In the genomic region with DNA sequence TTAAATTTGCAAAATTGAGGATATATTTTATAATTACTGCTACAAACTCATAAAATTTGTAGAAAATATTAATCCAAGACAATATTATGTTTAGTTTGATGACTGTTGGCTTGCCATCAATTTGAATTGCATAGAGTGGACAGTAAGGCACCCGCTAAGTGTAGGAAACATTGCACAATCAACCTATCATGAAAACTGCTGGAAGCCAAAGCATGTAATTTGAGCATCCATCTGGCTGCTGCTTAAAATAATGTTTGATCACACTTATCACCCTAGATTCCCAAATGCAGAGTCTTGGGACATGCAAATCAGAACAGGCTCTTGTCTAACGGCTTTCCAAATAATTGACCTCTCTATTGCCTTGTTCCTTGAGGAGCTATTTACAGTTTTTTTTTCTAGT, we compare ENCODE assay signal across 20 cellular contexts.
DNase-seq lines count a peak whose midpoint lies in the region; ATAC-seq and TF ChIP-seq lines count a peak whose summit lies in the region.
"Had no signal": no experiment of that assay in that cellular context is flagged by ENCODE, and none has a peak within 500 bp of the region (broad histone marks: within the 10 kb centered on the region; RNA-seq: fewer than 3 reads in every experiment).

No MANE protein-coding gene starts in this region.

- H3K4me1 ChIP-seq in ACC112 (ENCODE audit: control insufficient read depth, insufficient read depth, low read length, unreplicated experiment) (peaks cover 17% of the 10 kb centered on the region), left lung (no peaks in the 10 kb centered on the region)
- H3K4me1 ChIP-seq: Caco-2, vagina had no signal

- intact Hi-C loops in left lung (cut with DNase I), result no loop called here
- intact Hi-C loops in activated CD4-positive, alpha-beta T cell treated with anti-CD3 and anti-CD28 coated beads for 36 hours (cut with DNase I, micrococcal nuclease), result no loop called here

- H3K9me3 Mint-ChIP-seq in stimulated activated effector memory CD8-positive, alpha-beta T cell treated with anti-CD3 and anti-CD28 coated beads, Interleukin-12 subunit alpha, Interleukin-12 subunit beta, amount 100 ng/mL, for 72 hours, result peaks cover 23% of the 10 kb centered on the region
- peaks cover 7% of the 10 kb centered on the region for H3K9me3 Mint-ChIP-seq in activated CD4-positive, alpha-beta T cell treated with anti-CD3 and anti-CD28 coated beads for 36 hours (ENCODE audit: low read depth)
- H3K9me3 Mint-ChIP-seq: activated B cell treated with CpG ODN at 0.5 μM for 24 hours; activated naive CD8-positive, alpha-beta T cell treated with anti-CD3 and anti-CD28 coated beads, Interleukin-2, amount 10 ng/mL, durations not matched to agents 7 days and 5 days had no signal

- H3K4me3 Mint-ChIP-seq in stimulated activated effector memory CD8-positive, alpha-beta T cell treated with anti-CD3 and anti-CD28 coated beads, Interleukin-12 subunit alpha, Interleukin-12 subunit beta, amount 100 ng/mL, for 72 hours, result no peak overlapping the region
- H3K4me3 Mint-ChIP-seq in activated CD4-positive, alpha-beta T cell treated with anti-CD3 and anti-CD28 coated beads for 36 hours, result no peak overlapping the region
- H3K4me3 Mint-ChIP-seq: activated B cell treated with CpG ODN at 0.5 μM for 24 hours; activated CD8-positive, alpha-beta T cell treated with anti-CD3 and anti-CD28 coated beads, Interleukin-2, amount 10 ng/mL, durations not matched to agents 7 days and 5 days; activated naive CD8-positive, alpha-beta T cell treated with anti-CD3 and anti-CD28 coated beads, Interleukin-2, amount 10 ng/mL, durations not matched to agents 7 days and 5 days; B cell had no signal

- no peaks in the 10 kb centered on the region for H3K27me3 Mint-ChIP-seq in activated CD4-positive, alpha-beta T cell treated with anti-CD3 and anti-CD28 coated beads for 36 hours
- H3K27me3 Mint-ChIP-seq: activated B cell treated with CpG ODN at 0.5 μM for 24 hours; activated naive CD8-positive, alpha-beta T cell treated with anti-CD3 and anti-CD28 coated beads, Interleukin-2, amount 10 ng/mL, durations not matched to agents 7 days and 5 days; B cell had no signal

- POLR2A ChIA-PET in activated CD4-positive, alpha-beta T cell treated with anti-CD3 and anti-CD28 coated beads for 36 hours (lab: Charles Lee), result no interaction called here

- ATAC-seq in left lung, result peak; percentile 19
- no peak for ATAC-seq in stimulated activated effector memory CD8-positive, alpha-beta T cell treated with anti-CD3 and anti-CD28 coated beads, Interleukin-12 subunit alpha, Interleukin-12 subunit beta, amount 100 ng/mL, for 72 hours
- no peak for ATAC-seq in activated CD4-positive, alpha-beta T cell treated with anti-CD3 and anti-CD28 coated beads for 36 hours
- ATAC-seq: activated CD8-positive, alpha-beta T cell treated with anti-CD3 and anti-CD28 coated beads, Interleukin-2, amount 10 ng/mL, durations not matched to agents 7 days and 5 days; gastroesophageal sphincter had no signal

- no peaks in the 10 kb centered on the region for H3K79me2 ChIP-seq in ACC112 (ENCODE audit: control insufficient read depth, insufficient read depth, low read length, unreplicated experiment)

- no peak overlapping the region for H3K27ac Mint-ChIP-seq in stimulated activated effector memory CD8-positive, alpha-beta T cell treated with anti-CD3 and anti-CD28 coated beads, Interleukin-12 subunit alpha, Interleukin-12 subunit beta, amount 100 ng/mL, for 72 hours
- H3K27ac Mint-ChIP-seq in activated CD4-positive, alpha-beta T cell treated with anti-CD3 and anti-CD28 coated beads for 36 hours, result no peak overlapping the region
- H3K27ac Mint-ChIP-seq: activated B cell treated with CpG ODN at 0.5 μM for 24 hours; activated CD8-positive, alpha-beta T cell treated with anti-CD3 and anti-CD28 coated beads, Interleukin-2, amount 10 ng/mL, durations not matched to agents 7 days and 5 days; activated naive CD8-positive, alpha-beta T cell treated with anti-CD3 and anti-CD28 coated beads, Interleukin-2, amount 10 ng/mL, durations not matched to agents 7 days and 5 days; B cell had no signal

- H3K36me3 ChIP-seq in ACC112 (ENCODE audit: insufficient read depth, low read length) (no peaks in the 10 kb centered on the region), left lung (no peaks in the 10 kb centered on the region)
- H3K36me3 ChIP-seq: gastroesophageal sphincter, vagina had no signal

- H2AFZ ChIP-seq in ACC112 (ENCODE audit: low read length, unreplicated experiment), result peak overlapping the region; percentile 53
- H2AFZ ChIP-seq: PC-9 had no signal

- DNase-seq in GM03348 (ENCODE audit: low spot score) (peak; percentile 8), brain pericyte (ENCODE audit: low read depth, low spot score) (peak; percentile 11), left lung (no peak)
- no peak for DNase-seq in stimulated activated effector memory CD8-positive, alpha-beta T cell treated with anti-CD3 and anti-CD28 coated beads, Interleukin-12 subunit alpha, Interleukin-12 subunit beta, amount 100 ng/mL, for 72 hours (ENCODE audit: low spot score in 2 of 2)
- no peak for DNase-seq in activated CD8-positive, alpha-beta memory T cell treated with anti-CD3 and anti-CD28 coated beads for 24 hours
- no peak for DNase-seq in activated CD4-positive, alpha-beta T cell treated with anti-CD3 and anti-CD28 coated beads for 36 hours
- no peak for DNase-seq in activated T-cell treated with anti-CD3 and anti-CD28 coated beads, Interleukin-2, amount 50 U/mL, for 1 hour
- DNase-seq: activated B cell treated with CpG ODN at 0.5 μM for 24 hours; activated CD8-positive, alpha-beta T cell treated with anti-CD3 and anti-CD28 coated beads, Interleukin-2, amount 10 ng/mL, durations not matched to agents 7 days and 5 days; activated naive CD8-positive, alpha-beta T cell treated with anti-CD3 and anti-CD28 coated beads, Interleukin-2, amount 10 ng/mL, durations not matched to agents 7 days and 5 days; Caco-2; NCI-H2107; NCI-H748 treated with DMSO at 0.1 percent for 48 hours; PC-9; stimulated activated CD4-positive, alpha-beta T cell treated with anti-CD3 and anti-CD28 coated beads, Interleukin-4, amount 100 ng/mL, for 1 hour had no signal

- no peaks in the 10 kb centered on the region for H3K4me1 Mint-ChIP-seq in stimulated activated effector memory CD8-positive, alpha-beta T cell treated with anti-CD3 and anti-CD28 coated beads, Interleukin-12 subunit alpha, Interleukin-12 subunit beta, amount 100 ng/mL, for 72 hours
- no peaks in the 10 kb centered on the region for H3K4me1 Mint-ChIP-seq in activated CD4-positive, alpha-beta T cell treated with anti-CD3 and anti-CD28 coated beads for 36 hours
- H3K4me1 Mint-ChIP-seq: activated B cell treated with CpG ODN at 0.5 μM for 24 hours; activated naive CD8-positive, alpha-beta T cell treated with anti-CD3 and anti-CD28 coated beads, Interleukin-2, amount 10 ng/mL, durations not matched to agents 7 days and 5 days; B cell had no signal

- no peak for TF ChIP-seq CTCF in left lung (IDR thresholded peaks at IDR 0.05)

- H3K4me3 ChIP-seq in ACC112 (ENCODE audit: low read depth, low read length) (no peak overlapping the region), left lung (no peak overlapping the region)
- H3K4me3 ChIP-seq: gastroesophageal sphincter, PC-9, skin epidermis, vagina had no signal

- H3K27ac ChIP-seq in ACC112 (ENCODE audit: low read depth, low read length) (no peak overlapping the region), left lung (no peak overlapping the region)
- H3K27ac ChIP-seq: gastroesophageal sphincter, PC-9, skin epidermis, vagina had no signal

- no peaks in the 10 kb centered on the region for H3K9me3 ChIP-seq in left lung
- H3K9me3 ChIP-seq: Caco-2, gastroesophageal sphincter, vagina had no signal

- H3K27me3 ChIP-seq in ACC112 (ENCODE audit: insufficient read depth, low read length), result no peaks in the 10 kb centered on the region
- H3K27me3 ChIP-seq in left lung, result no peaks in the 10 kb centered on the region
- H3K27me3 ChIP-seq: gastroesophageal sphincter, vagina had no signal

- CTCF ChIA-PET in activated CD4-positive, alpha-beta T cell treated with anti-CD3 and anti-CD28 coated beads for 36 hours (lab: Charles Lee), result no interaction called here

- peaks cover 4% of the 10 kb centered on the region for H3K36me3 Mint-ChIP-seq in stimulated activated effector memory CD8-positive, alpha-beta T cell treated with anti-CD3 and anti-CD28 coated beads, Interleukin-12 subunit alpha, Interleukin-12 subunit beta, amount 100 ng/mL, for 72 hours
- no peaks in the 10 kb centered on the region for H3K36me3 Mint-ChIP-seq in activated CD4-positive, alpha-beta T cell treated with anti-CD3 and anti-CD28 coated beads for 36 hours (ENCODE audit: low read depth)
- H3K36me3 Mint-ChIP-seq: activated naive CD8-positive, alpha-beta T cell treated with anti-CD3 and anti-CD28 coated beads, Interleukin-2, amount 10 ng/mL, durations not matched to agents 7 days and 5 days had no signal

Comparison
In these comparisons a context has a peak if more than half of its experiments do, and no peak if none do; other contexts are left out.
1. DNase-seq: peak in GM03348 (single experiment) and brain pericyte (single experiment); none in left lung (0 of 2), stimulated activated effector memory CD8-positive, alpha-beta T cell treated with anti-CD3 and anti-CD28 coated beads, Interleukin-12 subunit alpha, Interleukin-12 subunit beta, amount 100 ng/mL, for 72 hours (0 of 2), activated CD8-positive, alpha-beta memory T cell treated with anti-CD3 and anti-CD28 coated beads for 24 hours (single experiment), activated CD4-positive, alpha-beta T cell treated with anti-CD3 and anti-CD28 coated beads for 36 hours (single experiment) and activated T-cell treated with anti-CD3 and anti-CD28 coated beads, Interleukin-2, amount 50 U/mL, for 1 hour (single experiment).